In the genomic region with DNA sequence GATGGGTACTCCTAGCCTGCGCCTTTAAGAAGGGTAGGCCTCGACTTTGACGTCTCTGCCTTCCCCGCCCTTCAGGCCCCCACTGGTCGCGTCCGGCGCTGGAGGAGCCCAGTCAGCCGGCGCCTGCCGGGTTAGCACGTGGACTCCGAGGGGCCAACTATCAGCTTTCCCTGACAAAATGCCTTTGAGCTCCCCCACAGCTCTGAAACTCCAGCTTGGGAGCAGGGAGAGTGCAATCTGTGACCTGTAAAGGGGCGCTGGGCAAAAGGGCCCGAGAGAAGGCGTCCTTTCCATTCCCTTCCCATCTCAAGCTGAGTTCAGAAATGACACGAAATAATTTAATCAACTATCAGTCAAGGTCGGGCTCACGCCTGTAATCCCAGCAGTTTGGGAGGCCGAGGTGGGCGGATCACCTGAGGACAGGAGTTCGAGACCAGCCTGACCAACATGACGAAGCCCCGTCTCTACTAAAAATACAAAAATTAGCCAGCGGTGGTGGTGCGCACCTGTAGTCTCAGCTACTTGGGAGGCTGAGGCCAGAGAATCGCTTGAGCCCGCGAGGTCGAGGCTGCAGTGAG, we compare ENCODE assay signal across 1 cellular context.
A peak's percentile ranks its signal among the peaks of the same experiment; 100 is the strongest.
TF ChIP-seq lines count a peak whose summit lies in the region.

No MANE protein-coding gene starts in this region.

TF ChIP-seq in HEK293, 187 proteins besides CTCF, POLR2A, EP300 and RAD21 (continued from another document):
- TF ChIP-seq, protein P1, sequence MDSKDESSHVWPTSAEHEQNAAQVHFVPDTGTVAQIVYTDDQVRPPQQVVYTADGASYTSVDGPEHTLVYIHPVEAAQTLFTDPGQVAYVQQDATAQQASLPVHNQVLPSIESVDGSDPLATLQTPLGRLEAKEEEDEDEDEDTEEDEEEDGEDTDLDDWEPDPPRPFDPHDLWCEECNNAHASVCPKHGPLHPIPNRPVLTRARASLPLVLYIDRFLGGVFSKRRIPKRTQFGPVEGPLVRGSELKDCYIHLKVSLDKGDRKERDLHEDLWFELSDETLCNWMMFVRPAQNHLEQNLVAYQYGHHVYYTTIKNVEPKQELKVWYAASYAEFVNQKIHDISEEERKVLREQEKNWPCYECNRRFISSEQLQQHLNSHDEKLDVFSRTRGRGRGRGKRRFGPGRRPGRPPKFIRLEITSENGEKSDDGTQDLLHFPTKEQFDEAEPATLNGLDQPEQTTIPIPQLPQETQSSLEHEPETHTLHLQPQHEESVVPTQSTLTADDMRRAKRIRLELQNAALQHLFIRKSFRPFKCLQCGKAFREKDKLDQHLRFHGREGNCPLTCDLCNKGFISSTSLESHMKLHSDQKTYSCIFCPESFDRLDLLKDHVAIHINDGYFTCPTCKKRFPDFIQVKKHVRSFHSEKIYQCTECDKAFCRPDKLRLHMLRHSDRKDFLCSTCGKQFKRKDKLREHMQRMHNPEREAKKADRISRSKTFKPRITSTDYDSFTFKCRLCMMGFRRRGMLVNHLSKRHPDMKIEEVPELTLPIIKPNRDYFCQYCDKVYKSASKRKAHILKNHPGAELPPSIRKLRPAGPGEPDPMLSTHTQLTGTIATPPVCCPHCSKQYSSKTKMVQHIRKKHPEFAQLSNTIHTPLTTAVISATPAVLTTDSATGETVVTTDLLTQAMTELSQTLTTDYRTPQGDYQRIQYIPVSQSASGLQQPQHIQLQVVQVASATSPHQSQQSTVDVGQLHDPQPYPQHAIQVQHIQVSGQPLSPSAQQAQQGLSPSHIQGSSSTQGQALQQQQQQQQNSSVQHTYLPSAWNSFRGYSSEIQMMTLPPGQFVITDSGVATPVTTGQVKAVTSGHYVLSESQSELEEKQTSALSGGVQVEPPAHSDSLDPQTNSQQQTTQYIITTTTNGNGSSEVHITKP (tag by site-specific recombination; IDR thresholded peaks at IDR 0.05): peak; percentile 90
- TF ChIP-seq ZNF16 (tag by site-specific recombination; IDR thresholded peaks at IDR 0.05; ENCODE audit: low read depth) (0 out of 2 replicates have a peak, but pooled peaks have one; percentile 23), ZBTB17 (tag by site-specific recombination; IDR thresholded peaks at IDR 0.05) (0 out of 2 replicates have a peak, but pooled peaks have one; percentile 43), ZNF629 (tag by site-specific recombination; IDR thresholded peaks at IDR 0.05) (peak; percentile 38; the same call in 1 of the 2 replicates), ZFHX2 (tag by site-specific recombination; conservative IDR thresholded peaks at IDR 0.05) (peak; percentile 61; the same call in 1 of the 2 replicates), ZNF211 (tag by site-specific recombination; IDR thresholded peaks at IDR 0.05; ENCODE audit: low read depth) (no peak)
- TF ChIP-seq, protein P2, sequence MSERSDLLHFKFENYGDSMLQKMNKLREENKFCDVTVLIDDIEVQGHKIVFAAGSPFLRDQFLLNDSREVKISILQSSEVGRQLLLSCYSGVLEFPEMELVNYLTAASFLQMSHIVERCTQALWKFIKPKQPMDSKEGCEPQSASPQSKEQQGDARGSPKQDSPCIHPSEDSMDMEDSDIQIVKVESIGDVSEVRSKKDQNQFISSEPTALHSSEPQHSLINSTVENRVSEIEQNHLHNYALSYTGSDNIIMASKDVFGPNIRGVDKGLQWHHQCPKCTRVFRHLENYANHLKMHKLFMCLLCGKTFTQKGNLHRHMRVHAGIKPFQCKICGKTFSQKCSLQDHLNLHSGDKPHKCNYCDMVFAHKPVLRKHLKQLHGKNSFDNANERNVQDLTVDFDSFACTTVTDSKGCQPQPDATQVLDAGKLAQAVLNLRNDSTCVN (tag by site-specific recombination; optimal IDR thresholded peaks at IDR 0.05): peak; percentile 39
